Comparison of ENCODE assay signal across 9 cellular contexts in the genomic region with DNA sequence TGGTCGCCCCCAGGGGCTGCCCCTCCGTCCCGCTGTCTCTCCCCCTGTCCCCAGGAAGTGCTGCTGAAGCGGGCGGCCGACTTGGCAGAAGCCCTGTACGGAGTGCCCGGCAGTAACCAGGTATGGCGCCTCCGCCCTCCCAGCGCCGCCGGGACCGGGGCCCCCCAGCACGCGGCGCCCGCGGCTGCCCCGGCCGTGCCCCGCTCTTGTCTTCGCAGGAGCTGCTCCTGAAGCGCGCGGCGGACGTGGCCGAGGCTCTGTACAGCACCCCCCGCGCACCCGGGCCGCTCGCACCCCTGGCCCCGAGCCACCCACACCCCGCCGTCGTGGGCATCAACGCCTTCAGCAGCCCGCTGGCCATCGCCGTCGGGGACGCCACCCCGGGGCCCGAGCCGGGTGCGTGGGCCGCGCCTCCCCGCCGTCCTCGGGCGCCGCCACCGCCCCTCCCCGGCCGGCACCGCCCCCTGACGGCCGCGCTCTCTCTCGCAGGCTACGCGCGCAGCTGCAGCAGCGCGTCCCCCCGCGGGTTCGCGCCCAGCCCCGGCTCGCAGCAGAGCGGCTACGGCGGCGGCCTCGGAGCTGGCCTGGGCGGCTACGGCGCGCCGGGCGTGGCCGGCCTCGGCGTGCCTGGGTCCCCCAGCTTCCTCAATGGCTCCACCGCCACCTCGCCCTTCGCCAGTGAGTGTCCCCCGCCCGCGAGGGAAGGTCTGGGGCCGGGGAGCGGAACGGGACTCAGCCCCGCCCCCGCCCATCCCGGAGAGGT. TPM values are rescaled to one million over a fixed set of nuclear protein-coding genes. Genes with fewer than 3 reads are reported as not detected.
DNase-seq lines count a peak whose midpoint lies in the region; ATAC-seq and TF ChIP-seq lines count a peak whose summit lies in the region.
"Had no signal": no experiment of that assay in that cellular context is flagged by ENCODE, and none has a peak within 500 bp of the region (broad histone marks: within the 10 kb centered on the region; RNA-seq: fewer than 3 reads in every experiment).

No MANE protein-coding gene starts in this region.

- H3K36me3 Mint-ChIP-seq in activated T-cell treated with anti-CD3 and anti-CD28 coated beads, Interleukin-2, amount 50 U/mL, for 4 hours (ENCODE audit: insufficient read depth), result no peaks in the 10 kb centered on the region

- TF ChIP-seq CTCF in NB4 (IDR thresholded peaks at IDR 0.05; ENCODE audit: low read depth, low read length), result peak; percentile 9

- peaks cover 29% of the 10 kb centered on the region for H3K27me3 Mint-ChIP-seq in activated T-cell treated with anti-CD3 and anti-CD28 coated beads, Interleukin-2, amount 50 U/mL, for 4 hours (ENCODE audit: low read depth)

- peaks cover 27% of the 10 kb centered on the region for H3K4me1 Mint-ChIP-seq in activated T-cell treated with anti-CD3 and anti-CD28 coated beads, Interleukin-2, amount 50 U/mL, for 4 hours (ENCODE audit: low read depth)

- H3K9me3 Mint-ChIP-seq in activated T-cell treated with anti-CD3 and anti-CD28 coated beads, Interleukin-2, amount 50 U/mL, for 4 hours, result no peaks in the 10 kb centered on the region

- H3K4me3 Mint-ChIP-seq in activated T-cell treated with anti-CD3 and anti-CD28 coated beads, Interleukin-2, amount 50 U/mL, for 4 hours, result no peak overlapping the region

- H3K4me3 ChIP-seq in NB4 (ENCODE audit: low read depth, low read length) (no peak overlapping the region), skin epidermis (peak overlapping the region; percentile 23 to 49 (median 33))

- ATAC-seq in activated T-cell treated with anti-CD3 and anti-CD28 coated beads, Interleukin-2, amount 50 U/mL, for 4 hours, result peak; percentile 70
- no peak for ATAC-seq in HG02588 (IDR thresholded peaks at IDR 0.05; ENCODE audit: unreplicated experiment)

- peak overlapping the region in 7 of 21 experiments; percentile 2 to 58 (median 33) for H3K27ac ChIP-seq in skin epidermis

- TF ChIP-seq POLR2A in NB4 (IDR thresholded peaks at IDR 0.05; ENCODE audit: extremely low read depth, insufficient read length), result no peak

- peak; percentile 79 for DNase-seq in D341Med (ENCODE audit: low spot score)
- peak; percentile 53 for DNase-seq in NB4 (ENCODE audit: low read depth)
- DNase-seq in activated T-cell treated with anti-CD3 and anti-CD28 coated beads, Interleukin-2, amount 50 U/mL, for 4 hours, result peak; percentile 51
- DNase-seq in germinal center (ENCODE audit: low spot score), result peak; percentile 39
- no peak for DNase-seq in NCI-H1048 (lab: John Stamatoyannopoulos, UW)
- DNase-seq in DMS79 (lab: John Stamatoyannopoulos, UW), result no peak

RNA-seq across cellular contexts. Expression of a gene that starts 48.4 kb away (rescaled TPM):
- total RNA-seq in activated T-cell treated with anti-CD3 and anti-CD28 coated beads, Interleukin-2, amount 50 U/mL, for 4 hours, result 1 to 10 TPM in 1 of 3 donors, under 1 TPM in 2; 0.95 to 3.8 (median 0.98) TPM
- total RNA-seq: HT1080 had no signal

RNA-seq across cellular contexts. Expression of a gene that starts 59.5 kb away (rescaled TPM):
- total RNA-seq in activated T-cell treated with anti-CD3 and anti-CD28 coated beads, Interleukin-2, amount 50 U/mL, for 4 hours, result 1 to 10 TPM in 1 of 3 donors, under 1 TPM in 2; 0.33 to 1.1 (median 0.76) TPM
- total RNA-seq: HT1080 had no signal

Comparison
In these comparisons a context has a peak if more than half of its experiments do, and no peak if none do; other contexts are left out.
1. DNase-seq: peak in D341Med (single experiment), NB4 (single experiment), activated T-cell treated with anti-CD3 and anti-CD28 coated beads, Interleukin-2, amount 50 U/mL, for 4 hours (single experiment) and germinal center (single experiment); none in NCI-H1048 (single experiment) and DMS79 (single experiment).